8 cellular contexts compared by ENCODE assay signal in genomic region chr7:113421696-113422330, GRCh38.
A peak's percentile ranks its signal among the peaks of the same experiment; 100 is the strongest.
DNase-seq lines count a peak whose midpoint lies in the region; ATAC-seq lines count a peak whose summit lies in the region.

No MANE protein-coding gene starts in this region.

- peak; percentile 100 for ATAC-seq in GM21360 (IDR thresholded peaks at IDR 0.05; ENCODE audit: unreplicated experiment)
- ATAC-seq in HG03575 (IDR thresholded peaks at IDR 0.05; ENCODE audit: extremely low read depth, insufficient number of reproducible peaks, low FRiP score, unreplicated experiment): peak; percentile 97

- peaks cover 3% of the 10 kb centered on the region for H3K27me3 Mint-ChIP-seq in activated CD4-positive, alpha-beta memory T cell treated with anti-CD3 and anti-CD28 coated beads for 36 hours

- POLR2A ChIA-PET in activated CD4-positive, alpha-beta memory T cell treated with anti-CD3 and anti-CD28 coated beads for 36 hours (lab: Charles Lee): no interaction called here

- no peaks in the 10 kb centered on the region for H3K36me3 Mint-ChIP-seq in activated CD4-positive, alpha-beta memory T cell treated with anti-CD3 and anti-CD28 coated beads for 36 hours

- intact Hi-C loops in activated CD4-positive, alpha-beta memory T cell treated with anti-CD3 and anti-CD28 coated beads for 36 hours (cut with micrococcal nuclease): loop anchor here (1.0 to 10.0 kb wide), 6 partner anchors 263 to 1680 kb away; no protein-coding TSS in a partner anchor

- no peaks in the 10 kb centered on the region for H3K9me3 Mint-ChIP-seq in activated CD4-positive, alpha-beta memory T cell treated with anti-CD3 and anti-CD28 coated beads for 36 hours

- DNase-seq in COR-L47 (lab: John Stamatoyannopoulos, UW) (peak; percentile 85), NCI-H82 (lab: John Stamatoyannopoulos, UW) (peak; percentile 97), medulla oblongata (ENCODE audit: extremely low spot score) (peak; percentile 90)
- DNase-seq in activated CD4-positive, alpha-beta memory T cell treated with anti-CD3 and anti-CD28 coated beads for 36 hours: peak; percentile 80
- peak; percentile 67 for DNase-seq in effector CD4-positive, alpha-beta T cell
- DNase-seq in stimulated activated CD8-positive, alpha-beta memory T cell treated with anti-CD3 and anti-CD28 coated beads, Interleukin-15, amount 100 ng/mL, for 24 hours (ENCODE audit: low read depth): peak; percentile 40

- CTCF ChIA-PET in activated CD4-positive, alpha-beta memory T cell treated with anti-CD3 and anti-CD28 coated beads for 36 hours (lab: Charles Lee): interaction anchor here (0.5 to 3.7 kb wide), 22 partner anchors 10 to 1668 kb away, joined by 3 to 42 read pairs (median 4); a partner anchor contains a TSS

- no peak overlapping the region for H3K4me3 Mint-ChIP-seq in activated CD4-positive, alpha-beta memory T cell treated with anti-CD3 and anti-CD28 coated beads for 36 hours

- H3K27ac Mint-ChIP-seq in activated CD4-positive, alpha-beta memory T cell treated with anti-CD3 and anti-CD28 coated beads for 36 hours: no peak overlapping the region

- peaks cover 3% of the 10 kb centered on the region for H3K4me1 Mint-ChIP-seq in activated CD4-positive, alpha-beta memory T cell treated with anti-CD3 and anti-CD28 coated beads for 36 hours (ENCODE audit: low read depth)

Comparison
In these comparisons a context has a peak if more than half of its experiments do, and no peak if none do; other contexts are left out.
1. Peak in every context shown above with its lines: DNase-seq and ATAC-seq.
2. DNase-seq: peak in every context shown above with its lines; median percentile 97 in NCI-H82; 90 in medulla oblongata; 85 in COR-L47; 80 in activated CD4-positive, alpha-beta memory T cell treated with anti-CD3 and anti-CD28 coated beads for 36 hours; 67 in effector CD4-positive, alpha-beta T cell; 40 in stimulated activated CD8-positive, alpha-beta memory T cell treated with anti-CD3 and anti-CD28 coated beads, Interleukin-15, amount 100 ng/mL, for 24 hours.